In genomic region chr1:203306970-203307541, GRCh38 we compare ENCODE assay signal across 8 cellular contexts. TPM values are rescaled to one million over a fixed set of nuclear protein-coding genes. Genes with fewer than 3 reads are reported as not detected.
DNase-seq lines count a peak whose midpoint lies in the region; ATAC-seq and TF ChIP-seq lines count a peak whose summit lies in the region.

No MANE protein-coding gene starts in this region.

- DNase-seq in CD8-positive, alpha-beta memory T cell, result peak; percentile 18 to 77 (median 34)
- DNase-seq in T-helper 1 cell (peak in 3 of 5 donors; percentile 25 to 64 (median 36)), upper lobe of right lung (peak; percentile 75), DMS153 treated with DMSO at 0.1 percent for 48 hours (lab: John Stamatoyannopoulos, UW; ENCODE audit: unreplicated experiment) (no peak)

- peak overlapping the region; percentile 98 for H3K27ac ChIP-seq in CD8-positive, alpha-beta memory T cell (ENCODE audit: low read depth, low read length)
- H3K27ac ChIP-seq in upper lobe of right lung, result peak overlapping the region; percentile 98

- peak overlapping the region; percentile 92 to 99 (median 98) for H3K4me3 Mint-ChIP-seq in CD8-positive, alpha-beta memory T cell
- H3K4me3 Mint-ChIP-seq in dendritic cell treated with granulocyte-macrophage colony-stimulating factor and Interleukin-4, amounts not matched to agents 40 ng/mL and 50 ng/mL, for 4 days, result peak overlapping the region; percentile 97

- H3K9ac ChIP-seq in mucosa of stomach (ENCODE audit: low read length), result peak overlapping the region; percentile 100

- H3K9me3 ChIP-seq in CD8-positive, alpha-beta memory T cell (ENCODE audit: low read length), result no peaks in the 10 kb centered on the region
- H3K9me3 ChIP-seq in mucosa of stomach (ENCODE audit: control insufficient read depth, low read length) (no peaks in the 10 kb centered on the region), upper lobe of right lung (no peaks in the 10 kb centered on the region)

- H3K36me3 ChIP-seq in CD8-positive, alpha-beta memory T cell (ENCODE audit: insufficient read depth, low read length), result peaks cover 46% of the 10 kb centered on the region
- H3K36me3 ChIP-seq in mucosa of stomach (ENCODE audit: control insufficient read depth, insufficient read depth, low read length), result peaks cover 30% of the 10 kb centered on the region
- H3K36me3 ChIP-seq in upper lobe of right lung, result peaks cover 29% of the 10 kb centered on the region

- H3K27me3 Mint-ChIP-seq in CD8-positive, alpha-beta memory T cell, result peaks cover 0 to 14% of the 10 kb centered on the region in 2 donors
- no peaks in the 10 kb centered on the region for H3K27me3 Mint-ChIP-seq in dendritic cell treated with granulocyte-macrophage colony-stimulating factor and Interleukin-4, amounts not matched to agents 40 ng/mL and 50 ng/mL, for 4 days

- no peak for ATAC-seq in upper lobe of right lung
- ATAC-seq in GM19328 (IDR thresholded peaks at IDR 0.05; ENCODE audit: unreplicated experiment), result no peak
- no peak for ATAC-seq in HG03354 (IDR thresholded peaks at IDR 0.05; ENCODE audit: poor library complexity, severe bottlenecking, unreplicated experiment)

- intact Hi-C loops in dendritic cell treated with granulocyte-macrophage colony-stimulating factor and Interleukin-4, amounts not matched to agents 40 ng/mL and 50 ng/mL, for 4 days (cut with micrococcal nuclease), result loop anchor here (1.0 kb wide), 1 partner anchor 17 kb away; no protein-coding TSS in a partner anchor
- intact Hi-C loops in upper lobe of right lung (cut with DNase I), result loop anchor here (5.0 kb wide), 1 partner anchor 35 kb away; no protein-coding TSS in a partner anchor

- POLR2A ChIA-PET in CD8-positive, alpha-beta memory T cell (lab: Charles Lee), result interaction anchor here (0.9 to 9.2 kb wide), 10 partner anchors 10 to 37 kb away, joined by 3 to 261 read pairs (median 11); no protein-coding TSS in a partner anchor

- TF ChIP-seq CTCF in upper lobe of right lung (IDR thresholded peaks at IDR 0.05), result no peak

- H3K27ac Mint-ChIP-seq in CD8-positive, alpha-beta memory T cell, result peak overlapping the region; percentile 96 to 100 (median 98)
- H3K27ac Mint-ChIP-seq in dendritic cell treated with granulocyte-macrophage colony-stimulating factor and Interleukin-4, amounts not matched to agents 40 ng/mL and 50 ng/mL, for 4 days, result peak overlapping the region; percentile 96

- no peaks in the 10 kb centered on the region for H3K9me3 Mint-ChIP-seq in CD8-positive, alpha-beta memory T cell
- no peaks in the 10 kb centered on the region for H3K9me3 Mint-ChIP-seq in dendritic cell treated with granulocyte-macrophage colony-stimulating factor and Interleukin-4, amounts not matched to agents 40 ng/mL and 50 ng/mL, for 4 days

- H3K4me1 Mint-ChIP-seq in CD8-positive, alpha-beta memory T cell, result peaks cover 69 to 76% (median 70%) of the 10 kb centered on the region in 3 donors
- peaks cover 65% of the 10 kb centered on the region for H3K4me1 Mint-ChIP-seq in dendritic cell treated with granulocyte-macrophage colony-stimulating factor and Interleukin-4, amounts not matched to agents 40 ng/mL and 50 ng/mL, for 4 days (ENCODE audit: low read depth)

- peaks cover 57% of the 10 kb centered on the region for H3K4me1 ChIP-seq in CD8-positive, alpha-beta memory T cell (ENCODE audit: insufficient read depth, low read length)
- H3K4me1 ChIP-seq in mucosa of stomach (ENCODE audit: control insufficient read depth, insufficient read depth, low read length) (peaks cover 47% of the 10 kb centered on the region), upper lobe of right lung (peaks cover 36% of the 10 kb centered on the region)

- peaks cover 22 to 62% (median 31%) of the 10 kb centered on the region in 3 donors for H3K36me3 Mint-ChIP-seq in CD8-positive, alpha-beta memory T cell
- peaks cover 63% of the 10 kb centered on the region for H3K36me3 Mint-ChIP-seq in dendritic cell treated with granulocyte-macrophage colony-stimulating factor and Interleukin-4, amounts not matched to agents 40 ng/mL and 50 ng/mL, for 4 days (ENCODE audit: low read depth)

- H3K27me3 ChIP-seq in CD8-positive, alpha-beta memory T cell (ENCODE audit: insufficient read depth, low read length, poor library complexity, severe bottlenecking), result no peaks in the 10 kb centered on the region
- H3K27me3 ChIP-seq in mucosa of stomach (ENCODE audit: control insufficient read depth, insufficient read depth, low read length), result no peaks in the 10 kb centered on the region
- H3K27me3 ChIP-seq in upper lobe of right lung, result no peaks in the 10 kb centered on the region

- H3K4me3 ChIP-seq in CD8-positive, alpha-beta memory T cell (ENCODE audit: low read length), result peak overlapping the region; percentile 92
- H3K4me3 ChIP-seq in mucosa of stomach (ENCODE audit: low read length), result peak overlapping the region; percentile 96
- peak overlapping the region; percentile 98 for H3K4me3 ChIP-seq in upper lobe of right lung

- CTCF ChIA-PET in CD8-positive, alpha-beta memory T cell (lab: Charles Lee), result interaction anchor here (1.0 to 9.0 kb wide), 16 partner anchors 9 to 40 kb away, joined by 3 to 116 read pairs (median 11); no protein-coding TSS in a partner anchor

RNA-seq across cellular contexts. Expression of gene BTG2, which starts 1.7 kb away (rescaled TPM):
- total RNA-seq in CD8-positive, alpha-beta memory T cell, result 100 to 1,000 TPM in 1 of 2 experiments, 10 to 100 TPM in 1; 97.8 to 102 TPM
- polyA plus RNA-seq in CD8-positive, alpha-beta memory T cell, result 138 TPM
- 95.3 TPM for total RNA-seq in upper lobe of right lung

RNA-seq across cellular contexts. Expression of gene FMOD, which starts 43.9 kb away (rescaled TPM):
- 1 to 10 TPM in 1 of 2 experiments, under 1 TPM in 1; 0.51 to 1.2 TPM for total RNA-seq in CD8-positive, alpha-beta memory T cell
- polyA plus RNA-seq in CD8-positive, alpha-beta memory T cell, result not detected
- 45.1 TPM for total RNA-seq in upper lobe of right lung

Comparison
In these comparisons a context has a peak if more than half of its experiments do, and no peak if none do; other contexts are left out.
1. RNA of gene FMOD, which starts 43.9 kb away (total RNA-seq): 45.1 TPM in upper lobe of right lung (single experiment); 0.51 to 1.2 TPM in CD8-positive, alpha-beta memory T cell; every median in the first group is over 10 times any median in the second.
2. Peak in every context shown above with its lines, with median percentiles within 50 percentile points of each other: H3K4me3 ChIP-seq.